Comparison of ENCODE assay signal across 7 cellular contexts in the genomic region with DNA sequence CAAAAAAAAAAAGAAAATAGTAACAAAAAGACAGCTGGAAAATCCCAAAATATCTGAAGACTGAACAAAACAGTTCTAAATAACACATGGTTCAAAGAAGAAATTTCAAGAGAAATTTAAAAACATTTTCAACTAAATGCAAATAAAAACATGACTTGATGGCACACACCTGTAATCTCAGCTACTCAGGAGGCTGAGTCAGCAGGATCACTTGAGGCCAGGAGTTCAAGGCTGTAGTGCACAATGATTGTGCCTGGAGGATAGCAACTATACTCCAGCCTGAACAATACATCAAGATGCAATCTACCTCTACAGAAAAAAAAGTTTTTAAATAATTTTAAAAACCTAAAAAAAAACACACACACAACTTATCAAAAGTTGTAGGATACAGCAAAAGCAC.
"Had no signal": no experiment of that assay in that cellular context is flagged by ENCODE, and none has a peak within 500 bp of the region (broad histone marks: within the 10 kb centered on the region; RNA-seq: fewer than 3 reads in every experiment).

No MANE protein-coding gene starts in this region.

- H3K4me2 ChIP-seq: KMS-11 had no signal

- H3K27ac ChIP-seq: GM23248, KMS-11 had no signal

- H3K4me3 Mint-ChIP-seq: H9 had no signal

- DNase-seq: GM23248, GOT3, H9, HCEC 1CT, KBM-7 had no signal

- FAIRE-seq: HTR-8/SVneo had no signal

- H3K4me3 ChIP-seq: GM23248 had no signal

- H3K9ac ChIP-seq: GM23248, KMS-11 had no signal

- H2AFZ ChIP-seq: GM23248 had no signal
